ENCODE assay signal across 8 cellular contexts in genomic region chr10:68900427-68901105, GRCh38. TPM values are rescaled to one million over a fixed set of nuclear protein-coding genes. Genes with fewer than 3 reads are reported as not detected.
DNase-seq lines count a peak whose midpoint lies in the region; ATAC-seq and TF ChIP-seq lines count a peak whose summit lies in the region.

No MANE protein-coding gene starts in this region.

- no peaks in the 10 kb centered on the region for H3F3A ChIP-seq in MM.1S (ENCODE audit: insufficient read depth, low read length)
- H3F3A ChIP-seq in smooth muscle cell (ENCODE audit: low read depth): peaks cover 13% of the 10 kb centered on the region

- H3K9ac ChIP-seq in MM.1S (ENCODE audit: low read length) (peak overlapping the region; percentile 97), iPS-20b (ENCODE audit: low read depth, low read length) (peak overlapping the region; percentile 92), smooth muscle cell (ENCODE audit: low read depth) (peak overlapping the region; percentile 98)

- in situ Hi-C loops in G401 (cut with HindIII; ENCODE audit: low sequenced_read_pairs): no loop called here

- DNase-seq in NCI-H1105 treated with DMSO at 0.1 percent for 48 hours (lab: John Stamatoyannopoulos, UW) (peak; percentile 54), NCI-H1105 (lab: John Stamatoyannopoulos, UW) (no peak), MM.1S (no peak), anterior cingulate cortex (lab: John Stamatoyannopoulos, UW) (peak in 30 of 58 donors; percentile 72 to 96 (median 87)), smooth muscle cell (lab: John Stamatoyannopoulos, UW; ENCODE audit: unreplicated experiment) (peak; percentile 92), G401 (ENCODE audit: low spot score) (no peak)

- 3% methylated on average over 40 of the region's 40 CpGs for WGBS in smooth muscle cell (ENCODE audit: low lambda C conversion rate)

- H3K4me3 ChIP-seq in MM.1S (ENCODE audit: low read length): peak overlapping the region; percentile 84
- H3K4me3 ChIP-seq in iPS-20b (ENCODE audit: low read length): peak overlapping the region; percentile 98
- peak overlapping the region; percentile 72 for H3K4me3 ChIP-seq in smooth muscle cell

- peak; percentile 26 for ATAC-seq in GM21786 (IDR thresholded peaks at IDR 0.05; ENCODE audit: unreplicated experiment)

- H3K27ac ChIP-seq in MM.1S (ENCODE audit: low read length) (peak overlapping the region; percentile 84), iPS-20b (ENCODE audit: low read length) (peak overlapping the region; percentile 93), smooth muscle cell (ENCODE audit: low read depth) (peak overlapping the region; percentile 99)

- H3K27me3 ChIP-seq in MM.1S (replicated peaks; ENCODE audit: insufficient read depth, low read length): no peaks in the 10 kb centered on the region
- no peaks in the 10 kb centered on the region; the same call in 1 of the 2 replicates for H3K27me3 ChIP-seq in iPS-20b (ENCODE audit: insufficient read depth, low read length)
- no peaks in the 10 kb centered on the region for H3K27me3 ChIP-seq in smooth muscle cell (ENCODE audit: low read depth)

- H3K4me1 ChIP-seq in MM.1S (ENCODE audit: low read length) (peaks cover 16% of the 10 kb centered on the region), iPS-20b (ENCODE audit: insufficient read depth, low read length) (peaks cover 9% of the 10 kb centered on the region; the same call in 1 of the 2 replicates), smooth muscle cell (ENCODE audit: low read depth) (peaks cover 15% of the 10 kb centered on the region)

- H3K9me3 ChIP-seq in MM.1S (replicated peaks; ENCODE audit: insufficient read depth, low read length) (no peaks in the 10 kb centered on the region), iPS-20b (ENCODE audit: insufficient read depth, low read depth, low read length) (no peaks in the 10 kb centered on the region), smooth muscle cell (replicated peaks; ENCODE audit: low read depth) (no peaks in the 10 kb centered on the region)

- H2AFZ ChIP-seq in MM.1S (ENCODE audit: low read length): peak overlapping the region; percentile 98
- peak overlapping the region; percentile 83 for H2AFZ ChIP-seq in smooth muscle cell (ENCODE audit: low read depth)

- H3K4me2 ChIP-seq in MM.1S (ENCODE audit: low read depth, low read length) (peak overlapping the region; percentile 86), smooth muscle cell (peak overlapping the region; percentile 83)

- H3K79me2 ChIP-seq in MM.1S (ENCODE audit: low read length) (peaks cover 41% of the 10 kb centered on the region), smooth muscle cell (ENCODE audit: low read depth) (peaks cover 40% of the 10 kb centered on the region)

- H4K20me1 ChIP-seq in MM.1S (ENCODE audit: insufficient read depth, low read length) (no peaks in the 10 kb centered on the region), smooth muscle cell (ENCODE audit: low read depth) (peaks cover 5% of the 10 kb centered on the region)

- no peak for TF ChIP-seq CTCF in MM.1S (IDR thresholded peaks at IDR 0.05; ENCODE audit: low read length)
- no peak for TF ChIP-seq CTCF in smooth muscle cell (IDR thresholded peaks at IDR 0.05; ENCODE audit: borderline replicate concordance, insufficient read depth, poor library complexity, severe bottlenecking)

- no peaks in the 10 kb centered on the region for H3K9me2 ChIP-seq in MM.1S (replicated peaks; ENCODE audit: insufficient read depth, low read length)

- no peaks in the 10 kb centered on the region for H3K36me3 ChIP-seq in MM.1S (replicated peaks; ENCODE audit: insufficient read depth, low read length)
- peaks cover 3% of the 10 kb centered on the region; the same call in 1 of the 2 replicates for H3K36me3 ChIP-seq in iPS-20b (ENCODE audit: insufficient read depth, low read depth, low read length)
- H3K36me3 ChIP-seq in smooth muscle cell (ENCODE audit: low read depth): no peaks in the 10 kb centered on the region

RNA-seq across cellular contexts. Expression of gene DDX50, which starts 0.5 kb away (rescaled TPM):
- total RNA-seq in smooth muscle cell: 42.9 and 70.2 TPM in 2 replicates
- 35.9 and 38.5 TPM in 2 replicates for polyA plus RNA-seq in smooth muscle cell
- total RNA-seq in G401 (2014; rRNA removed; shearing (Covaris generic)): 31.6 and 32.8 TPM in 2 replicates

RNA-seq across cellular contexts. Expression of gene DDX21, which starts 55.4 kb away (rescaled TPM):
- 47.7 and 52.3 TPM in 2 replicates for total RNA-seq in smooth muscle cell
- polyA plus RNA-seq in smooth muscle cell: 9.9 and 11.0 TPM in 2 replicates
- total RNA-seq in G401 (2014; rRNA removed; shearing (Covaris generic)): 51.8 and 80.4 TPM in 2 replicates

Comparison
In these comparisons a context has a peak if more than half of its experiments do, and no peak if none do; other contexts are left out.
1. DNase-seq: peak in NCI-H1105 treated with DMSO at 0.1 percent for 48 hours (single experiment), anterior cingulate cortex (30 of 58) and smooth muscle cell (single experiment); none in NCI-H1105 (single experiment), MM.1S (single experiment) and G401 (single experiment).
2. Peak in every context shown above with its lines, with median percentiles within 50 percentile points of each other: H3K27ac ChIP-seq, H3K4me3 ChIP-seq and H3K9ac ChIP-seq.